In genomic region chr3:192957441-192957951, GRCh38 we compare ENCODE assay signal across 9 cellular contexts. TPM values are rescaled to one million over a fixed set of nuclear protein-coding genes. Genes with fewer than 3 reads are reported as not detected.
DNase-seq lines count a peak whose midpoint lies in the region; ATAC-seq, FAIRE-seq and TF ChIP-seq lines count a peak whose summit lies in the region.
"Had no signal": no experiment of that assay in that cellular context is flagged by ENCODE, and none has a peak within 500 bp of the region (broad histone marks: within the 10 kb centered on the region; RNA-seq: fewer than 3 reads in every experiment).

No MANE protein-coding gene starts in this region.

- H3K79me2 ChIP-seq in keratinocyte (ENCODE audit: control insufficient read depth, insufficient read depth, low read length), result no peaks in the 10 kb centered on the region

- peak; percentile 86 to 92 for ATAC-seq in activated naive CD4-positive, alpha-beta T cell treated with anti-CD3 and anti-CD28 coated beads, Interleukin-2, amount 50 U/mL, for 72 hours
- peak; percentile 95 for ATAC-seq in upper lobe of right lung
- ATAC-seq in HG02610 (IDR thresholded peaks at IDR 0.05; ENCODE audit: unreplicated experiment), result no peak
- ATAC-seq in HG02678 (IDR thresholded peaks at IDR 0.05; ENCODE audit: unreplicated experiment), result no peak

- TF ChIP-seq CTCF in keratinocyte (optimal IDR thresholded peaks at IDR 0.05 in 1 of 3, IDR thresholded peaks at IDR 0.05 in 1 of 3, conservative IDR thresholded peaks at IDR 0.05 in 1 of 3; ENCODE audit: extremely low read depth in 1 of 3, insufficient read depth in 2 of 3, low read length in 3 of 3) (no peak), upper lobe of right lung (IDR thresholded peaks at IDR 0.05) (no peak)

- peak; percentile 91 for FAIRE-seq in keratinocyte (lab: Jason Lieb, UNC)

- intact Hi-C loops in upper lobe of right lung (cut with DNase I), result no loop called here

- no peaks in the 10 kb centered on the region for H3K27me3 Mint-ChIP-seq in activated naive CD8-positive, alpha-beta T cell treated with anti-CD3 and anti-CD28 coated beads for 36 hours
- H3K27me3 Mint-ChIP-seq: activated B cell treated with CpG ODN at 0.5 μM for 24 hours had no signal

- dilution Hi-C loops in keratinocyte (cut with MboI; ENCODE audit: extremely low pct_ligation_motif_present, low sequenced_read_pairs), result no loop called here

- H3K27ac ChIP-seq in keratinocyte (ENCODE audit: control insufficient read depth, insufficient read depth, low read length) (peak overlapping the region; percentile 74), upper lobe of right lung (peak overlapping the region; percentile 64)

- H3K4me3 Mint-ChIP-seq in activated naive CD8-positive, alpha-beta T cell treated with anti-CD3 and anti-CD28 coated beads for 36 hours, result no peak overlapping the region
- H3K4me3 Mint-ChIP-seq: activated B cell treated with CpG ODN at 0.5 μM for 24 hours had no signal

- H4K20me1 ChIP-seq in keratinocyte (ENCODE audit: control insufficient read depth, extremely low read depth, insufficient read depth, low read length), result no peaks in the 10 kb centered on the region

- H3K36me3 ChIP-seq in keratinocyte (ENCODE audit: control insufficient read depth in 2 of 2, extremely low read depth in 1 of 2, insufficient read depth in 2 of 2, low read length in 2 of 2), result no peaks in the 10 kb centered on the region
- no peaks in the 10 kb centered on the region for H3K36me3 ChIP-seq in upper lobe of right lung

- no peak for DNase-seq in activated naive CD4-positive, alpha-beta T cell treated with anti-CD3 and anti-CD28 coated beads, Interleukin-2, amount 50 U/mL, for 72 hours (ENCODE audit: low spot score in 2 of 2)
- DNase-seq in activated naive CD4-positive, alpha-beta T cell treated with anti-CD3 and anti-CD28 coated beads, Interleukin-2, amount 50 U/mL, for 16 hours, result no peak
- DNase-seq in activated naive CD8-positive, alpha-beta T cell treated with anti-CD3 and anti-CD28 coated beads for 36 hours, result peak; percentile 4
- DNase-seq in keratinocyte (ENCODE audit: low read depth, low spot score) (no peak), upper lobe of right lung (peak; percentile 63), SW480 (ENCODE audit: low spot score) (no peak)
- DNase-seq: activated B cell treated with CpG ODN at 0.5 μM for 24 hours had no signal

- H3K4me1 ChIP-seq in keratinocyte (ENCODE audit: control insufficient read depth, extremely low read depth, insufficient read depth, low read length) (peaks cover 16% of the 10 kb centered on the region), upper lobe of right lung (peaks cover 6% of the 10 kb centered on the region)

- H3K4me3 ChIP-seq in keratinocyte (ENCODE audit: control insufficient read depth in 2 of 3, extremely low read depth in 1 of 3, insufficient read depth in 2 of 3, low read depth in 1 of 3, low read length in 3 of 3) (peak overlapping the region in 1 of 3 experiments; percentile 12), upper lobe of right lung (peak overlapping the region; percentile 11)

- peak overlapping the region; percentile 52 for H2AFZ ChIP-seq in keratinocyte (ENCODE audit: control insufficient read depth, low read length)

- no peaks in the 10 kb centered on the region for H3K9me3 ChIP-seq in keratinocyte (ENCODE audit: control insufficient read depth, low read depth, low read length)
- H3K9me3 ChIP-seq in upper lobe of right lung, result no peaks in the 10 kb centered on the region

- peaks cover 7 to 10% of the 10 kb centered on the region in 2 donors for H3K9me3 Mint-ChIP-seq in activated naive CD4-positive, alpha-beta T cell treated with anti-CD3 and anti-CD28 coated beads, Interleukin-2, amount 50 U/mL, for 72 hours
- peaks cover 7% of the 10 kb centered on the region for H3K9me3 Mint-ChIP-seq in activated naive CD8-positive, alpha-beta T cell treated with anti-CD3 and anti-CD28 coated beads for 36 hours
- H3K9me3 Mint-ChIP-seq: activated B cell treated with CpG ODN at 0.5 μM for 24 hours had no signal

- no peaks in the 10 kb centered on the region for H3K36me3 Mint-ChIP-seq in activated naive CD4-positive, alpha-beta T cell treated with anti-CD3 and anti-CD28 coated beads, Interleukin-2, amount 50 U/mL, for 72 hours
- no peaks in the 10 kb centered on the region for H3K36me3 Mint-ChIP-seq in activated naive CD8-positive, alpha-beta T cell treated with anti-CD3 and anti-CD28 coated beads for 36 hours

- peaks cover 16% of the 10 kb centered on the region for H3K4me1 Mint-ChIP-seq in activated naive CD8-positive, alpha-beta T cell treated with anti-CD3 and anti-CD28 coated beads for 36 hours
- H3K4me1 Mint-ChIP-seq: activated B cell treated with CpG ODN at 0.5 μM for 24 hours had no signal

- peak overlapping the region; percentile 0 for H3K9ac ChIP-seq in keratinocyte (ENCODE audit: control insufficient read depth, extremely low read depth, insufficient read depth, low read length)

- H3K27me3 ChIP-seq in keratinocyte (ENCODE audit: control insufficient read depth, extremely low read depth, insufficient read depth, low read length) (no peaks in the 10 kb centered on the region), upper lobe of right lung (no peaks in the 10 kb centered on the region)

- H3K9me1 ChIP-seq in keratinocyte (ENCODE audit: control insufficient read depth, extremely low read depth, insufficient read depth, low read length), result peaks cover 2% of the 10 kb centered on the region

- H3K27ac Mint-ChIP-seq in activated naive CD4-positive, alpha-beta T cell treated with anti-CD3 and anti-CD28 coated beads, Interleukin-2, amount 50 U/mL, for 72 hours, result peak overlapping the region in 1 of 2 donors; percentile 86
- H3K27ac Mint-ChIP-seq in activated naive CD8-positive, alpha-beta T cell treated with anti-CD3 and anti-CD28 coated beads for 36 hours, result no peak overlapping the region
- H3K27ac Mint-ChIP-seq: activated B cell treated with CpG ODN at 0.5 μM for 24 hours had no signal

- H3K4me2 ChIP-seq in keratinocyte (ENCODE audit: control insufficient read depth, extremely low read depth, insufficient read depth, low read depth, low read length), result peak overlapping the region; percentile 63

RNA-seq across cellular contexts. Expression of gene MB21D2, which starts 39.8 kb away (rescaled TPM):
- 1 to 10 TPM; 1.5 to 3.7 TPM for total RNA-seq in activated naive CD4-positive, alpha-beta T cell treated with anti-CD3 and anti-CD28 coated beads, Interleukin-2, amount 50 U/mL, for 72 hours
- total RNA-seq in activated naive CD8-positive, alpha-beta T cell treated with anti-CD3 and anti-CD28 coated beads for 36 hours, result 1 to 10 TPM; 6.4 to 6.6 TPM
- polyA plus RNA-seq in keratinocyte, result 5.5 to 9.0 TPM (median 8.8 TPM) in 3 replicates
- 0.84 TPM for polyA plus RNA-seq in keratinocyte (2011; ENCODE audit: low read depth)
- 4.5 and 5.8 TPM in 2 replicates for polyA plus RNA-seq in keratinocyte (2011; cell fraction: cytosol; rRNA removed)
- 7.0 and 7.2 TPM in 2 replicates for polyA plus RNA-seq in keratinocyte (2011; cell fraction: nucleus; rRNA removed)
- polyA plus RNA-seq in keratinocyte (2012; ENCODE audit: low replicate concordance), result 3.7 and 7.1 TPM in 2 replicates
- 10.9 to 13.4 TPM (median 12.3 TPM) in 3 replicates for polyA minus RNA-seq in keratinocyte
- polyA minus RNA-seq in keratinocyte (2011; cell fraction: cytosol; rRNA and poly(A)+ RNA removed), result 7.5 TPM
- 6.9 and 11.7 TPM in 2 replicates for polyA minus RNA-seq in keratinocyte (2011; cell fraction: nucleus; rRNA and poly(A)+ RNA removed)
- total RNA-seq in upper lobe of right lung, result 8.0 TPM

Comparison
In these comparisons a context has a peak if more than half of its experiments do, and no peak if none do; other contexts are left out.
1. ATAC-seq: peak in activated naive CD4-positive, alpha-beta T cell treated with anti-CD3 and anti-CD28 coated beads, Interleukin-2, amount 50 U/mL, for 72 hours (2 of 2) and upper lobe of right lung (single experiment); none in HG02610 (single experiment) and HG02678 (single experiment).
2. DNase-seq: peak in activated naive CD8-positive, alpha-beta T cell treated with anti-CD3 and anti-CD28 coated beads for 36 hours (single experiment) and upper lobe of right lung (single experiment); none in activated naive CD4-positive, alpha-beta T cell treated with anti-CD3 and anti-CD28 coated beads, Interleukin-2, amount 50 U/mL, for 72 hours (0 of 2), activated naive CD4-positive, alpha-beta T cell treated with anti-CD3 and anti-CD28 coated beads, Interleukin-2, amount 50 U/mL, for 16 hours (single experiment), keratinocyte (single experiment) and SW480 (single experiment).